In the genomic region with DNA sequence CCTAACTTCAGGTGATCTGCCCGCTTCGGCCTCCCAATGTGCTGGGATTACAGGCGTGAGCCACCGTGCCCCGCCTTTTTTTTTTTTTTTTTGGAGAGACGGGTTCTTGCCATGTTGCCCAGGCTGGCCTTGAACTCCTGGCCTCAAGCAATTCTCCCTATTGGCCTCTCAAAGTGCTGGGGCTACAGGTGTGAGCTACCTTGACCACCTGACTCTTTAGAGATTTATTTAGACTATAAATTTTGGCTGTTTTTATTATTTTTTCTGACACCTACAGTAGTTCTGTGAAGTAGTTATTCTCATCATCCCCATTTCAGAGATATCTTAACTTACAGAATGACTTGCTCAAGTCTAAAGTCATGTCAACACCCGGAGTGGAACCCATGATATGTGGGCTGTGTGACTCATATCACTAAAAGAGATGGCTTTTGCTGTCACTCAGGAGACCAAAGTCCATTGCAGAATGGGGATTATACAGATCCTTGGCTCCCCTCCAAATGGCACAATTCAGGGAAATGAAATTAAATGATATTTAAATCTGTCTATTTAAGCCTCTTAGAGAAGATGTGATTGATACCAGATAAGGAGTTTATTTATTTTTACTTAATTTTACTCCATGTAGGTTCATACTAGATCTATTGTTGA, we compare ENCODE assay signal across 9 cellular contexts.
DNase-seq lines count a peak whose midpoint lies in the region; ATAC-seq, FAIRE-seq and TF ChIP-seq lines count a peak whose summit lies in the region.
"Had no signal": no experiment of that assay in that cellular context is flagged by ENCODE, and none has a peak within 500 bp of the region (broad histone marks: within the 10 kb centered on the region; RNA-seq: fewer than 3 reads in every experiment).

No MANE protein-coding gene starts in this region.

- H3K4me3 ChIP-seq in left lung, result no peak overlapping the region
- H3K4me3 ChIP-seq: skin epidermis had no signal

- DNase-seq in iris pigment epithelial cell (ENCODE audit: low read depth) (peak; percentile 60), left lung (no peak), islet precursor cell (no peak), H54 (ENCODE audit: insufficient read length, low spot score) (no peak)
- DNase-seq in stimulated activated CD4-positive, alpha-beta T cell treated with anti-CD3 and anti-CD28 coated beads, Interleukin-12 subunit alpha, Interleukin-12 subunit beta, amount 100 ng/mL, for 4 hours, result no peak

- H3K9me3 ChIP-seq in left lung, result no peaks in the 10 kb centered on the region

- no peak for FAIRE-seq in H54 (lab: Jason Lieb, UNC)

- no peak for TF ChIP-seq POLR2A in H54 (IDR thresholded peaks at IDR 0.05; ENCODE audit: low read depth, low read length)

- H3K27ac ChIP-seq in left lung, result no peak overlapping the region

- TF ChIP-seq CTCF in left lung (IDR thresholded peaks at IDR 0.05), result no peak

- intact Hi-C loops in left lung (cut with DNase I), result loop anchor here in 1 of 2 donors (10.0 kb wide), 1 partner anchor 369 kb away; no protein-coding TSS in a partner anchor

- H3K4me1 ChIP-seq in left lung, result no peaks in the 10 kb centered on the region

- no peaks in the 10 kb centered on the region for H3K27me3 ChIP-seq in left lung

- H3K36me3 ChIP-seq in left lung, result no peaks in the 10 kb centered on the region

- ATAC-seq in GM18498 (IDR thresholded peaks at IDR 0.05; ENCODE audit: unreplicated experiment) (peak; percentile 95), GM21447 (IDR thresholded peaks at IDR 0.05; ENCODE audit: unreplicated experiment) (peak; percentile 95), HG03520 (IDR thresholded peaks at IDR 0.05; ENCODE audit: unreplicated experiment) (peak; percentile 98), left lung (no peak)
